ENCODE assay signal across 8 cellular contexts in the genomic region with DNA sequence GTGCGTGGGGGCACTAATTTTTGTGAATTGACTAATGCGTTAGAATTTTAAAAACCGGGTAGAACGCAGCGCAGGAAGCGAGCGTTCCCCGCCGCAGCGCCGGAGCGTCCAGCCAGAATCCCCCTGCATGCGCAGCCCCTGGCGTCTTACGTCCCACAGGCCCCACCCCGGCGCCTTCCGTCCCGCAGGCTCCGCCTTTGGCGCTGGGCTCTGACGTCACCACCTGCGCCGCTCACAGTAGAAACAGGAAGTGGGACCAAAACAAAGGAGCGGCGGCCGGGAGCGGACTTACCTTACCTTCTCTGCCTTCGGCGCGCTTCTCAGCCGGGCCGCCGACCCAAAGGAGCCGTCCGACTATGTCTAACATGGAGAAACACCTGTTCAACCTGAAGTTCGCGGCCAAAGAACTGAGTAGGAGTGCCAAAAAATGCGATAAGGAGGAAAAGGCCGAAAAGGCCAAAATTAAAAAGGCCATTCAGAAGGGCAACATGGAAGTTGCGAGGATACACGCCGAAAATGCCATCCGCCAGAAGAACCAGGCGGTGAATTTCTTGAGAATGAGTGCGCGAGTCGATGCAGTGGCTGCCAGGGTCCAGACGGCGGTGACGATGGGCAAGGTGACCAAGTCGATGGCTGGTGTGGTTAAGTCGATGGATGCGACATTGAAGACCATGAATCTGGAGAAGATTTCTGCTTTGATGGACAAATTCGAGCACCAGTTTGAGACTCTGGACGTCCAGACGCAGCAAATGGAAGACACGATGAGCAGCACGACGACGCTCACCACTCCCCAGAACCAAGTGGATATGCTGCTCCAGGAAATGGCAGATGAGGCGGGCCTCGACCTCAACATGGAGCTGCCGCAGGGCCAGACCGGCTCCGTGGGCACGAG. TPM values are rescaled to one million over a fixed set of nuclear protein-coding genes. Genes with fewer than 3 reads are reported as not detected.
DNase-seq lines count a peak whose midpoint lies in the region; ATAC-seq and TF ChIP-seq lines count a peak whose summit lies in the region.

A gene with protein sequence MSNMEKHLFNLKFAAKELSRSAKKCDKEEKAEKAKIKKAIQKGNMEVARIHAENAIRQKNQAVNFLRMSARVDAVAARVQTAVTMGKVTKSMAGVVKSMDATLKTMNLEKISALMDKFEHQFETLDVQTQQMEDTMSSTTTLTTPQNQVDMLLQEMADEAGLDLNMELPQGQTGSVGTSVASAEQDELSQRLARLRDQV (plus strand): TSS at position 258 of the 892 bp plus-strand sequence. CDS start 99 bp downstream, at position 357.

- H3K4me3 Mint-ChIP-seq in activated B cell treated with CpG ODN at 0.5 μM for 24 hours (peak within 1 kb of the TSS; percentile 100), immature natural killer cell (peak within 1 kb of the TSS; percentile 99 to 100 (median 100))

- H3K9me3 ChIP-seq in spleen, result no peaks in the 10 kb centered on the region

- ATAC-seq in GM18907 (IDR thresholded peaks at IDR 0.05; ENCODE audit: unreplicated experiment) (peak; percentile 91), HG03159 (IDR thresholded peaks at IDR 0.05; ENCODE audit: unreplicated experiment) (peak; percentile 94), activated B cell treated with CpG ODN at 0.5 μM for 24 hours (ENCODE audit: low read depth) (peak; percentile 94)

- H3K36me3 ChIP-seq in spleen, result peaks cover 0 to 30% (median 3%) of the 10 kb centered on the region in 6 donors

- H3K27ac Mint-ChIP-seq in activated B cell treated with CpG ODN at 0.5 μM for 24 hours (peak within 1 kb of the TSS; percentile 99), immature natural killer cell (peak within 1 kb of the TSS; percentile 99 to 100 (median 100))

- H3K27me3 Mint-ChIP-seq in activated B cell treated with CpG ODN at 0.5 μM for 24 hours (no peaks in the 10 kb centered on the region), immature natural killer cell (ENCODE audit: low read depth in 3 of 3) (peaks cover 20 to 29% (median 26%) of the 10 kb centered on the region in 3 donors)

- H3K4me3 ChIP-seq in AG04449 (ENCODE audit: low read depth, low read length) (peak within 1 kb of the TSS; percentile 96), spleen (peak within 1 kb of the TSS; percentile 81 to 97 (median 91))

- peak; percentile 78 to 97 (median 96) for TF ChIP-seq POLR2A in spleen (IDR thresholded peaks at IDR 0.05)

- no peaks in the 10 kb centered on the region for H3K9me3 Mint-ChIP-seq in activated B cell treated with CpG ODN at 0.5 μM for 24 hours
- H3K9me3 Mint-ChIP-seq in immature natural killer cell, result no peaks in the 10 kb centered on the region

- TF ChIP-seq CTCF in AG04449 (IDR thresholded peaks at IDR 0.05; ENCODE audit: insufficient read depth, low read length, missing control alignments) (no peak), activated B cell treated with CpG ODN at 0.5 μM for 24 hours (IDR thresholded peaks at IDR 0.05) (no peak), spleen (IDR thresholded peaks at IDR 0.05 in 8 of 11, conservative IDR thresholded peaks at IDR 0.05 in 3 of 11) (peak in 3 of 11 experiments; percentile 10 to 39 (median 18))

- DNase-seq in AG04449 (ENCODE audit: low read depth, low spot score), result peak; percentile 87
- peak; percentile 90 for DNase-seq in NCI-H226
- DNase-seq in activated B cell treated with CpG ODN at 0.5 μM for 24 hours, result peak; percentile 98
- DNase-seq in caudate nucleus (lab: John Stamatoyannopoulos, UW), result peak; percentile 74 to 98 (median 94)
- peak; percentile 96 for DNase-seq in immature natural killer cell
- peak; percentile 100 for DNase-seq in spleen

- peaks cover 21 to 60% (median 38%) of the 10 kb centered on the region in 6 donors for H3K4me1 ChIP-seq in spleen

- POLR2A ChIA-PET in AG04449 (lab: Yijun Ruan, JAX) (no interaction called here), activated B cell treated with CpG ODN at 0.5 μM for 24 hours (lab: Charles Lee) (interaction anchor here (0.7 to 2.1 kb wide), 10 partner anchors 30 to 526 kb away, joined by 3 to 12 read pairs (median 5); a partner anchor contains a TSS)

- WGBS in spleen, 5 donors, result 0 to 1% (median 0%) methylated on average over 46 to 67 of the region's 67 CpGs

- intact Hi-C loops in activated B cell treated with CpG ODN at 0.5 μM for 24 hours (cut with micrococcal nuclease), result loop anchor here (1.0 to 10.0 kb wide), 13 partner anchors 32 to 1939 kb away; a partner anchor contains a TSS
- intact Hi-C loops in spleen (cut with DNase I; ENCODE audit: low total_unique reads), result no loop called here

- no peaks in the 10 kb centered on the region for H3K27me3 ChIP-seq in spleen (replicated peaks in 1 of 7)

- H3K4me1 Mint-ChIP-seq in activated B cell treated with CpG ODN at 0.5 μM for 24 hours, result peaks cover 52% of the 10 kb centered on the region
- peaks cover 46 to 57% of the 10 kb centered on the region in 2 donors for H3K4me1 Mint-ChIP-seq in immature natural killer cell

- H3K36me3 Mint-ChIP-seq in activated B cell treated with CpG ODN at 0.5 μM for 24 hours (ENCODE audit: low read depth) (peaks cover 26% of the 10 kb centered on the region), immature natural killer cell (peaks cover 0 to 4% (median 4%) of the 10 kb centered on the region in 3 donors)

- peak within 1 kb of the TSS; percentile 93 for H3K27ac ChIP-seq in caudate nucleus (ENCODE audit: low read depth, low read length)
- H3K27ac ChIP-seq in spleen, result peak within 1 kb of the TSS; percentile 87 to 98 (median 94)

- CTCF ChIA-PET in AG04449 (lab: Yijun Ruan, JAX) (interaction anchor here (1.4 kb wide), 1 partner anchor 187 kb away, joined by 3 read pairs; no protein-coding TSS in a partner anchor), activated B cell treated with CpG ODN at 0.5 μM for 24 hours (lab: Charles Lee) (interaction anchor here (1.6 kb wide), 1 partner anchor 87 kb away, joined by 5 read pairs; no protein-coding TSS in a partner anchor)

RNA-seq across cellular contexts. Expression of the gene that starts here (rescaled TPM):
- total RNA-seq in activated B cell treated with CpG ODN at 0.5 μM for 24 hours (28.5 and 29.4 TPM in 2 replicates), spleen (10 to 100 TPM; 34.2 to 58.0 (median 42.0) TPM)
- polyA plus RNA-seq in immature natural killer cell (10 to 100 TPM; 53.5 to 69.6 (median 54.0) TPM), spleen (10 to 100 TPM; 33.1 to 37.8 (median 36.0) TPM)

Comparison
In these comparisons a context has a peak if more than half of its experiments do, and no peak if none do; other contexts are left out.
1. Peak in every context shown above with its lines: DNase-seq, ATAC-seq, H3K4me3 ChIP-seq and H3K27ac ChIP-seq.